ENCODE assay signal across 2 cellular contexts in genomic region chr3:165807937-165808336, GRCh38. TPM values are rescaled to one million over a fixed set of nuclear protein-coding genes. Genes with fewer than 3 reads are reported as not detected.
"Had no signal": no experiment of that assay in that cellular context is flagged by ENCODE, and none has a peak within 500 bp of the region (broad histone marks: within the 10 kb centered on the region; RNA-seq: fewer than 3 reads in every experiment).

No MANE protein-coding gene starts in this region.

RNA-seq across cellular contexts. Expression of gene BCHE, which starts 29.3 kb away (rescaled TPM):
- total RNA-seq: GM23248, HFFc6 had no signal
- polyA plus RNA-seq: GM23248 had no signal
